Comparison of ENCODE assay signal across 38 cellular contexts in genomic region chr2:42307180-42307579, GRCh38.
"Had no signal": no experiment of that assay in that cellular context is flagged by ENCODE, and none has a peak within 500 bp of the region (broad histone marks: within the 10 kb centered on the region; RNA-seq: fewer than 3 reads in every experiment).

No MANE protein-coding gene starts in this region.

- H3K9me3 ChIP-seq: adrenal gland, body of pancreas, breast epithelium, Peyer's patch, SJSA1, SK-N-SH had no signal

- ATAC-seq: activated naive CD4-positive, alpha-beta T cell treated with anti-CD3 and anti-CD28 coated beads, Interleukin-2, amount 50 U/mL, for 72 hours; activated T-helper 17 cell treated with anti-CD3 and anti-CD28 coated beads, Interleukin-2, amount 50 U/mL, for 72 hours; body of pancreas; K562; PC-3 had no signal

- H3K27me3 Mint-ChIP-seq: activated T-helper 17 cell treated with anti-CD3 and anti-CD28 coated beads, Interleukin-2, amount 50 U/mL, for 72 hours had no signal

- H3K4me1 ChIP-seq: breast epithelium, Peyer's patch, SJSA1 had no signal

- H3K27ac Mint-ChIP-seq: activated naive CD4-positive, alpha-beta T cell treated with anti-CD3 and anti-CD28 coated beads, Interleukin-2, amount 50 U/mL, for 72 hours; activated T-helper 17 cell treated with anti-CD3 and anti-CD28 coated beads, Interleukin-2, amount 50 U/mL, for 72 hours had no signal

- DNase-seq: activated CD4-positive, alpha-beta T cell treated with anti-CD3 and anti-CD28 coated beads for 1 hour; activated CD4-positive, alpha-beta T cell treated with anti-CD3 and anti-CD28 coated beads for 48 hours; activated CD4-positive, alpha-beta T cell treated with anti-CD3 and anti-CD28 coated beads, Interleukin-2, amount 50 U/mL, for 48 hours; activated CD4-positive, CD25-positive, alpha-beta regulatory T cell; activated CD8-positive, alpha-beta memory T cell treated with anti-CD3 and anti-CD28 coated beads, Interleukin-2, amount 50 U/mL, for 4 hours; activated effector memory CD4-positive, alpha-beta T cell treated with anti-CD3 and anti-CD28 coated beads, Interleukin-2, amount 50 U/mL, for 16 hours; activated naive CD4-positive, alpha-beta T cell treated with Interleukin-2 at 50 U/mL for 16 hours; activated T-cell treated with anti-CD3 and anti-CD28 coated beads for 4 hours; activated T-cell treated with anti-CD3 and anti-CD28 coated beads, Interleukin-2, amount 50 U/mL, for 48 hours; body of pancreas; caudate nucleus; cerebellar nuclear complex; NCI-H1092 treated with DMSO at 0.1 percent for 48 hours; NCI-H1417; NCI-H146; NCI-H187; NCI-H2029 treated with DMSO at 0.1 percent for 48 hours; NCI-H2107; NCI-H2171; NCI-H510A; NCI-H526; NCI-H748 treated with DMSO at 0.1 percent for 48 hours; NK-92 treated with Interleukin-12 subunit alpha and Interleukin-12 subunit beta, amount 100 ng/mL, for 24 hours; PC-3; Peyer's patch; RPMI8226; SHP77 treated with DMSO at 0.1 percent for 48 hours; SK-N-SH; T-helper 1 cell; T1000; WERI-Rb-1 had no signal

- FAIRE-seq: astrocyte, K562 had no signal

- H3K4me3 ChIP-seq: adrenal gland, body of pancreas, breast epithelium, K562, Peyer's patch, SJSA1 had no signal

- H3K27me3 ChIP-seq: adrenal gland, body of pancreas, breast epithelium, Peyer's patch, SJSA1 had no signal

- H3K9me3 Mint-ChIP-seq: activated naive CD4-positive, alpha-beta T cell treated with anti-CD3 and anti-CD28 coated beads, Interleukin-2, amount 50 U/mL, for 72 hours; activated T-helper 17 cell treated with anti-CD3 and anti-CD28 coated beads, Interleukin-2, amount 50 U/mL, for 72 hours had no signal

- H3K36me3 ChIP-seq: breast epithelium had no signal

- H3K4me3 Mint-ChIP-seq: activated T-helper 17 cell treated with anti-CD3 and anti-CD28 coated beads, Interleukin-2, amount 50 U/mL, for 72 hours had no signal

- H3K27ac ChIP-seq: body of pancreas, breast epithelium, Peyer's patch, SJSA1, WERI-Rb-1 had no signal
